Comparison of ENCODE assay signal across 20 cellular contexts in the genomic region with DNA sequence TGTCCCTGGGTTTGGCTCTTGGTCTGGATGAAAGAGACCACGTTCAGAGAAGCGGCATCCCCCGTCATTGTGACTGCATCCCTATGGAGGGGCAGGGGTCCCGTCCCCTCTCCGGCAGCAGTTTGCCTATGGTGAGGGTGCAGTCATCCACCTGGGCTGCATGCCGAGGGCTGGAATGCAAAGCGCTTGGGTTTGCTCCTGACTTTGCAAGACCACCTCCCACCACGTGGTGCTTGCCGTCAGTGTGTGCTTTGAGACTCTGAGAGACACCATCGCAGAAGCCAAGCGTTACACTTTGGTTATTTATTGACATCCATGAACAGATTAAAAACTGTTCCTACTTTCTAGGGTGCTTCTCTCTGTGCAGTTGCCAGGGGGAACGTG.
"Had no signal": no experiment of that assay in that cellular context is flagged by ENCODE, and none has a peak within 500 bp of the region (broad histone marks: within the 10 kb centered on the region; RNA-seq: fewer than 3 reads in every experiment).

No MANE protein-coding gene starts in this region.

- H3K27me3 ChIP-seq: body of pancreas, neural progenitor cell, transverse colon, uterus had no signal

- DNase-seq: activated CD4-positive, alpha-beta T cell treated with anti-CD3 and anti-CD28 coated beads for 4 hours; activated CD4-positive, alpha-beta T cell treated with anti-CD3 and anti-CD28 coated beads, Interleukin-2, amount 50 U/mL, for 48 hours; activated CD4-positive, CD25-positive, alpha-beta regulatory T cell; activated gamma-delta T cell; activated naive CD4-positive, alpha-beta T cell treated with anti-CD3 and anti-CD28 coated beads, Interleukin-2, amount 50 U/mL, for 16 hours; activated naive CD8-positive, alpha-beta T cell treated with anti-CD3 and anti-CD28 coated beads, Interleukin-2, amount 50 U/mL, for 24 hours; body of pancreas; central memory CD4-positive, alpha-beta T cell; dermis blood vessel endothelial cell; effector CD8-positive, alpha-beta T cell; foreskin keratinocyte; left cardiac atrium; naive thymus-derived CD8-positive, alpha-beta T cell; stimulated activated CD4-positive, alpha-beta T cell treated with anti-CD3 and anti-CD28 coated beads, Interleukin-4, amount 100 ng/mL, for 4 hours; stimulated activated naive CD8-positive, alpha-beta T cell treated with anti-CD3 and anti-CD28 coated beads, Interleukin-15, Interleukin-2, amounts not matched to agents 100 U/mL and 50 U/mL, for 24 hours; T1000; transverse colon; uterus had no signal

- ATAC-seq: activated naive CD8-positive, alpha-beta T cell treated with anti-CD3 and anti-CD28 coated beads, Interleukin-2, amount 50 U/mL, for 24 hours; body of pancreas; foreskin keratinocyte; left cardiac atrium; naive thymus-derived CD8-positive, alpha-beta T cell; stimulated activated naive CD8-positive, alpha-beta T cell treated with anti-CD3 and anti-CD28 coated beads, Interleukin-15, Interleukin-2, amounts not matched to agents 100 U/mL and 50 U/mL, for 24 hours had no signal

- H3K4me1 ChIP-seq: foreskin keratinocyte, neural progenitor cell had no signal

- H3K4me3 ChIP-seq: body of pancreas, lung, neural progenitor cell, transverse colon, uterus had no signal

- H3K9me3 ChIP-seq: body of pancreas, transverse colon, uterus had no signal

- H3K27ac ChIP-seq: body of pancreas, foreskin keratinocyte, neural progenitor cell, transverse colon, uterus had no signal

- H3K36me3 ChIP-seq: neural progenitor cell, transverse colon, uterus had no signal
